ENCODE assay signal across 24 cellular contexts in genomic region chr19:31282346-31282745, GRCh38.
"Had no signal": no experiment of that assay in that cellular context is flagged by ENCODE, and none has a peak within 500 bp of the region (broad histone marks: within the 10 kb centered on the region; RNA-seq: fewer than 3 reads in every experiment).

No MANE protein-coding gene starts in this region.

- H3K9me3 Mint-ChIP-seq: endodermal cell; natural killer cell; stimulated activated naive CD8-positive, alpha-beta T cell treated with anti-CD3 and anti-CD28 coated beads, Interleukin-15, amount 100 ng/mL, for 72 hours had no signal

- H3K4me1 ChIP-seq: gastrocnemius medialis, left lung, pancreas, right lobe of liver had no signal

- H3K27me3 ChIP-seq: gastrocnemius medialis, left lung, pancreas, right lobe of liver, suprapubic skin, transverse colon, vagina had no signal

- H3K27me3 Mint-ChIP-seq: progenitor cell of endocrine pancreas had no signal

- H3K4me3 ChIP-seq: gastrocnemius medialis, left lung, pancreas, right lobe of liver, suprapubic skin, transverse colon, vagina had no signal

- H3K4me3 Mint-ChIP-seq: endodermal cell; natural killer cell; stimulated activated naive CD8-positive, alpha-beta T cell treated with anti-CD3 and anti-CD28 coated beads, Interleukin-15, amount 100 ng/mL, for 72 hours had no signal

- H3K27ac Mint-ChIP-seq: endodermal cell; natural killer cell; progenitor cell of endocrine pancreas; stimulated activated naive CD8-positive, alpha-beta T cell treated with anti-CD3 and anti-CD28 coated beads, Interleukin-15, amount 100 ng/mL, for 72 hours had no signal

- H3K27ac ChIP-seq: epithelial cell of prostate, gastrocnemius medialis, left lung, pancreas, right lobe of liver, suprapubic skin, transverse colon, vagina had no signal

- DNase-seq: cerebellar nuclear complex; cortex of kidney; effector CD8-positive, alpha-beta T cell; endodermal cell; foreskin fibroblast; gastrocnemius medialis; head of caudate nucleus; left cardiac atrium; mammary epithelial cell; mesendoderm; natural killer cell; occipital lobe; pancreas; stimulated activated CD4-positive, alpha-beta T cell treated with anti-CD3 and anti-CD28 coated beads, Interleukin-2, amount 100 ng/mL, for 24 hours; stimulated activated naive CD4-positive, alpha-beta T cell; stimulated activated naive CD8-positive, alpha-beta T cell treated with anti-CD3 and anti-CD28 coated beads, Interleukin-15, amount 100 ng/mL, for 72 hours; transverse colon had no signal

- ATAC-seq: esophagus mucosa; gastrocnemius medialis; left cardiac atrium; left lung; natural killer cell; pancreas; right lobe of liver; stimulated activated naive CD8-positive, alpha-beta T cell treated with anti-CD3 and anti-CD28 coated beads, Interleukin-15, amount 100 ng/mL, for 72 hours had no signal

- H3K36me3 Mint-ChIP-seq: natural killer cell had no signal

- H3K9me3 ChIP-seq: gastrocnemius medialis, left lung, pancreas, right lobe of liver, suprapubic skin, transverse colon, vagina had no signal

- H3K36me3 ChIP-seq: gastrocnemius medialis, pancreas, right lobe of liver, transverse colon had no signal
